Comparison of ENCODE assay signal across 24 cellular contexts in genomic region chr5:120644516-120644915, GRCh38.
"Had no signal": no experiment of that assay in that cellular context is flagged by ENCODE, and none has a peak within 500 bp of the region (broad histone marks: within the 10 kb centered on the region; RNA-seq: fewer than 3 reads in every experiment).

No MANE protein-coding gene starts in this region.

- H3K4me3 ChIP-seq: body of pancreas, esophagus muscularis mucosa, sigmoid colon, testis, vagina had no signal

- H3K9me3 Mint-ChIP-seq: activated naive CD4-positive, alpha-beta T cell treated with anti-CD3 and anti-CD28 coated beads for 36 hours; activated naive CD8-positive, alpha-beta T cell treated with anti-CD3 and anti-CD28 coated beads, Interleukin-2, amount 10 ng/mL, durations not matched to agents 7 days and 5 days; effector memory CD8-positive, alpha-beta T cell had no signal

- H3K36me3 ChIP-seq: esophagus muscularis mucosa, sigmoid colon, vagina had no signal

- H3K9me3 ChIP-seq: body of pancreas, esophagus muscularis mucosa, sigmoid colon, testis, vagina had no signal

- H3K4me1 ChIP-seq: body of pancreas, esophagus muscularis mucosa, sigmoid colon, testis, vagina had no signal

- H3K4me3 Mint-ChIP-seq: activated naive CD4-positive, alpha-beta T cell treated with anti-CD3 and anti-CD28 coated beads for 36 hours; activated naive CD8-positive, alpha-beta T cell treated with anti-CD3 and anti-CD28 coated beads, Interleukin-2, amount 10 ng/mL, durations not matched to agents 7 days and 5 days; effector memory CD8-positive, alpha-beta T cell; natural killer cell; stimulated activated naive B cell treated with anti-CD40 and anti-IgM and Interleukin-4, amounts not matched to agents 10 μg/mL and 1 μg/mL and 100 μg/mL, for 72 hours had no signal

- H3K4me1 Mint-ChIP-seq: activated naive CD8-positive, alpha-beta T cell treated with anti-CD3 and anti-CD28 coated beads, Interleukin-2, amount 10 ng/mL, durations not matched to agents 7 days and 5 days; natural killer cell; stimulated activated naive B cell treated with anti-CD40 and anti-IgM and Interleukin-4, amounts not matched to agents 10 μg/mL and 1 μg/mL and 100 μg/mL, for 72 hours had no signal

- H3K36me3 Mint-ChIP-seq: activated naive CD8-positive, alpha-beta T cell treated with anti-CD3 and anti-CD28 coated beads, Interleukin-2, amount 10 ng/mL, durations not matched to agents 7 days and 5 days; natural killer cell; stimulated activated naive B cell treated with anti-CD40 and anti-IgM and Interleukin-4, amounts not matched to agents 10 μg/mL and 1 μg/mL and 100 μg/mL, for 72 hours had no signal

- H3K27me3 Mint-ChIP-seq: activated naive CD8-positive, alpha-beta T cell treated with anti-CD3 and anti-CD28 coated beads, Interleukin-2, amount 10 ng/mL, durations not matched to agents 7 days and 5 days; effector memory CD8-positive, alpha-beta T cell; progenitor cell of endocrine pancreas; stimulated activated naive B cell treated with anti-CD40 and anti-IgM and Interleukin-4, amounts not matched to agents 10 μg/mL and 1 μg/mL and 100 μg/mL, for 72 hours had no signal

- H3K27ac Mint-ChIP-seq: activated naive CD4-positive, alpha-beta T cell treated with anti-CD3 and anti-CD28 coated beads for 36 hours; activated naive CD8-positive, alpha-beta T cell treated with anti-CD3 and anti-CD28 coated beads, Interleukin-2, amount 10 ng/mL, durations not matched to agents 7 days and 5 days; effector memory CD8-positive, alpha-beta T cell; natural killer cell; progenitor cell of endocrine pancreas; stimulated activated naive B cell treated with anti-CD40 and anti-IgM and Interleukin-4, amounts not matched to agents 10 μg/mL and 1 μg/mL and 100 μg/mL, for 72 hours had no signal

- DNase-seq: activated CD4-positive, alpha-beta T cell treated with anti-CD3 and anti-CD28 coated beads for 1 hour; activated CD4-positive, alpha-beta T cell treated with anti-CD3 and anti-CD28 coated beads, Interleukin-2, amount 50 U/mL, for 4 hours; activated CD8-positive, alpha-beta memory T cell treated with anti-CD3 and anti-CD28 coated beads for 24 hours; activated CD8-positive, alpha-beta memory T cell treated with anti-CD3 and anti-CD28 coated beads, Interleukin-2, amount 50 U/mL, for 4 hours; activated naive CD4-positive, alpha-beta T cell treated with anti-CD3 and anti-CD28 coated beads for 36 hours; activated naive CD8-positive, alpha-beta T cell treated with anti-CD3 and anti-CD28 coated beads, Interleukin-2, amount 10 ng/mL, durations not matched to agents 7 days and 5 days; activated T-cell treated with anti-CD3 and anti-CD28 coated beads, Interleukin-2, amount 50 U/mL, for 48 hours; body of pancreas; effector memory CD8-positive, alpha-beta T cell; foreskin melanocyte; midbrain; natural killer cell; retina; sigmoid colon; stimulated activated CD4-positive, alpha-beta T cell treated with anti-CD3 and anti-CD28 coated beads, Interleukin-2, amount 100 ng/mL, for 48 hours; stimulated activated CD8-positive, alpha-beta memory T cell treated with anti-CD3 and anti-CD28 coated beads, Interleukin-4, amount 100 ng/mL, for 48 hours; stimulated activated naive B cell treated with anti-CD40 and anti-IgM and Interleukin-4, amounts not matched to agents 10 μg/mL and 1 μg/mL and 100 μg/mL, for 72 hours; T-helper 9 cell; testis; trophoblast cell had no signal

- H3K27ac ChIP-seq: body of pancreas, esophagus muscularis mucosa, sigmoid colon, testis, vagina had no signal

- ATAC-seq: body of pancreas; effector memory CD8-positive, alpha-beta T cell; left lobe of liver; natural killer cell; stimulated activated naive B cell treated with anti-CD40 and anti-IgM and Interleukin-4, amounts not matched to agents 10 μg/mL and 1 μg/mL and 100 μg/mL, for 72 hours had no signal

- H3K27me3 ChIP-seq: body of pancreas, esophagus muscularis mucosa, sigmoid colon, testis, vagina had no signal
